16 cellular contexts compared by ENCODE assay signal in genomic region chr21:43978060-43978459, GRCh38. TPM values are rescaled to one million over a fixed set of nuclear protein-coding genes. Genes with fewer than 3 reads are reported as not detected.
DNase-seq lines count a peak whose midpoint lies in the region; ATAC-seq, FAIRE-seq and TF ChIP-seq lines count a peak whose summit lies in the region.
"Had no signal": no experiment of that assay in that cellular context is flagged by ENCODE, and none has a peak within 500 bp of the region (broad histone marks: within the 10 kb centered on the region; RNA-seq: fewer than 3 reads in every experiment).

No MANE protein-coding gene starts in this region.

- TF ChIP-seq POLR2A in stomach (IDR thresholded peaks at IDR 0.05), result no peak

- peaks cover 1 to 7% of the 10 kb centered on the region in 2 donors for H3K36me3 Mint-ChIP-seq in activated T-cell treated with anti-CD3 and anti-CD28 coated beads, Interleukin-2, amount 50 U/mL, for 72 hours (ENCODE audit: insufficient read depth in 2 of 2)
- peaks cover 11% of the 10 kb centered on the region for H3K36me3 Mint-ChIP-seq in central memory CD8-positive, alpha-beta T cell (ENCODE audit: insufficient read depth)

- ATAC-seq in activated T-cell treated with anti-CD3 and anti-CD28 coated beads, Interleukin-2, amount 50 U/mL, for 72 hours (replicated peaks in 1 of 2), result no peak
- no peak for ATAC-seq in central memory CD8-positive, alpha-beta T cell (replicated peaks; ENCODE audit: extremely low read depth, poor library complexity, severe bottlenecking)
- no peak for ATAC-seq in GM21526 (IDR thresholded peaks at IDR 0.05; ENCODE audit: low FRiP score, unreplicated experiment)

- H3K4me3 ChIP-seq in HEK293 (ENCODE audit: low read depth, low read length) (no peak overlapping the region), stomach (no peak overlapping the region)
- H3K4me3 ChIP-seq: BLaER1 treated with 17β-estradiol and CSF1 and Interleukin-3, amounts not matched to agents 10 nM and 100 nM; HAP-1 had no signal

- no peak for FAIRE-seq in urothelium cell line (lab: Jason Lieb, UNC)

- no peaks in the 10 kb centered on the region for H3K27me3 Mint-ChIP-seq in activated T-cell treated with anti-CD3 and anti-CD28 coated beads, Interleukin-2, amount 50 U/mL, for 72 hours (ENCODE audit: low read depth)
- no peaks in the 10 kb centered on the region for H3K27me3 Mint-ChIP-seq in central memory CD8-positive, alpha-beta T cell
- H3K27me3 Mint-ChIP-seq: CD4-positive, alpha-beta T cell had no signal

- peaks cover 10 to 39% of the 10 kb centered on the region in 2 experiments for H3K36me3 ChIP-seq in HEK293 (ENCODE audit: control insufficient read depth in 2 of 2, insufficient read depth in 1 of 2, low read length in 2 of 2)
- peaks cover 34 to 61% (median 56%) of the 10 kb centered on the region in 4 donors for H3K36me3 ChIP-seq in stomach
- H3K36me3 ChIP-seq: HAP-1 had no signal

- no peaks in the 10 kb centered on the region for H3K9me3 ChIP-seq in HEK293 (ENCODE audit: control insufficient read depth, insufficient read depth, low read depth, low read length)
- H3K9me3 ChIP-seq in stomach, result no peaks in the 10 kb centered on the region
- H3K9me3 ChIP-seq: BLaER1 treated with 17β-estradiol and CSF1 and Interleukin-3, amounts not matched to agents 10 nM and 100 nM; HAP-1 had no signal

- H3K4me1 ChIP-seq in HEK293 (ENCODE audit: control insufficient read depth, insufficient read depth, low read length), result no peaks in the 10 kb centered on the region
- H3K4me1 ChIP-seq in stomach, result peaks cover 0 to 19% (median 17%) of the 10 kb centered on the region in 4 donors
- H3K4me1 ChIP-seq: HAP-1 had no signal

- POLR2A ChIA-PET in HEK293 (lab: Yijun Ruan, JAX), result interaction anchor here (0.6 kb wide), 1 partner anchor 330 kb away, joined by 4 read pairs; no protein-coding TSS in a partner anchor

- no peak for TF ChIP-seq CTCF in HEK293 (tag by site-specific recombination; IDR thresholded peaks at IDR 0.05)
- no peak for TF ChIP-seq CTCF in stomach (IDR thresholded peaks at IDR 0.05)

- H3K9me3 Mint-ChIP-seq in activated T-cell treated with anti-CD3 and anti-CD28 coated beads, Interleukin-2, amount 50 U/mL, for 72 hours, result no peaks in the 10 kb centered on the region
- H3K9me3 Mint-ChIP-seq in central memory CD8-positive, alpha-beta T cell, result no peaks in the 10 kb centered on the region
- H3K9me3 Mint-ChIP-seq: CD4-positive, alpha-beta T cell; HFFc6 had no signal

- peak overlapping the region; percentile 35 for H3K27ac Mint-ChIP-seq in activated T-cell treated with anti-CD3 and anti-CD28 coated beads, Interleukin-2, amount 50 U/mL, for 72 hours
- peak overlapping the region; percentile 67 for H3K27ac Mint-ChIP-seq in central memory CD8-positive, alpha-beta T cell (ENCODE audit: low read depth)
- H3K27ac Mint-ChIP-seq: CD4-positive, alpha-beta T cell; HFFc6 had no signal

- H3K27ac ChIP-seq in HEK293 (ENCODE audit: extremely low read depth, low read depth, low read length), result no peak overlapping the region
- H3K27ac ChIP-seq in stomach, result peak overlapping the region in 4 of 5 donors; percentile 70 to 77 (median 76)
- H3K27ac ChIP-seq: BLaER1 treated with 17β-estradiol and CSF1 and Interleukin-3, amounts not matched to agents 10 nM and 100 nM had no signal

- TF ChIP-seq EP300 in stomach (IDR thresholded peaks at IDR 0.05), result no peak

- no peak for DNase-seq in activated T-cell treated with anti-CD3 and anti-CD28 coated beads, Interleukin-2, amount 50 U/mL, for 72 hours
- DNase-seq in activated T-cell treated with anti-CD3 and anti-CD28 coated beads, Interleukin-2, amount 50 U/mL, for 1 hour, result no peak
- no peak for DNase-seq in central memory CD8-positive, alpha-beta T cell (ENCODE audit: low spot score in 2 of 2)
- no peak for DNase-seq in stomach
- no peak for DNase-seq in urothelium cell line (ENCODE audit: low spot score)
- DNase-seq: ACHN; Calu3; CD4-positive, alpha-beta T cell; DMS 273 treated with DMSO at 0.1 percent for 48 hours; GOT3; HFFc6; IMR-90 had no signal

- 95 to 97% (median 96%) methylated on average over 10 of the region's 10 CpGs for WGBS in stomach, 5 donors

- CTCF ChIA-PET in HEK293 (lab: Yijun Ruan, JAX), result interaction anchor here (0.6 to 1.7 kb wide), 3 partner anchors 20 to 917 kb away, joined by 3 to 6 read pairs (median 4); no protein-coding TSS in a partner anchor

- intact Hi-C loops in stomach (cut with DNase I; ENCODE audit: low total_unique reads), result no loop called here

- H3K4me1 Mint-ChIP-seq in activated T-cell treated with anti-CD3 and anti-CD28 coated beads, Interleukin-2, amount 50 U/mL, for 72 hours (ENCODE audit: low read depth), result peaks cover 14% of the 10 kb centered on the region
- H3K4me1 Mint-ChIP-seq in central memory CD8-positive, alpha-beta T cell, result peaks cover 14% of the 10 kb centered on the region

- H3K27me3 ChIP-seq in stomach, result no peaks in the 10 kb centered on the region

- H3K4me3 Mint-ChIP-seq in activated T-cell treated with anti-CD3 and anti-CD28 coated beads, Interleukin-2, amount 50 U/mL, for 72 hours, result no peak overlapping the region
- no peak overlapping the region for H3K4me3 Mint-ChIP-seq in central memory CD8-positive, alpha-beta T cell
- H3K4me3 Mint-ChIP-seq: CD4-positive, alpha-beta T cell; HFFc6 had no signal

TF ChIP-seq in HEK293, 187 proteins besides CTCF, POLR2A, EP300 and RAD21:
- TF ChIP-seq PRDM10 (tag by site-specific recombination; IDR thresholded peaks at IDR 0.05), result peak; percentile 97
- TF ChIP-seq ZNF785 (tag by site-specific recombination; IDR thresholded peaks at IDR 0.05), result no peak
- no peak for TF ChIP-seq ZNF48 (tag by site-specific recombination; IDR thresholded peaks at IDR 0.05)
- no peak for TF ChIP-seq ZNF266 (tag by site-specific recombination; IDR thresholded peaks at IDR 0.05; ENCODE audit: low read depth)

RNA-seq across cellular contexts. Expression of gene TRAPPC10, which starts 34.0 kb away (rescaled TPM):
- total RNA-seq in activated T-cell treated with anti-CD3 and anti-CD28 coated beads, Interleukin-2, amount 50 U/mL, for 72 hours, result 10 to 100 TPM; 53.5 to 72.6 TPM
- total RNA-seq in stomach, result 10 to 100 TPM; 14.6 to 88.1 (median 46.9) TPM
- polyA plus RNA-seq in stomach, result 1 to 10 TPM; 3.7 to 7.3 (median 6.0) TPM
